In the genomic region with DNA sequence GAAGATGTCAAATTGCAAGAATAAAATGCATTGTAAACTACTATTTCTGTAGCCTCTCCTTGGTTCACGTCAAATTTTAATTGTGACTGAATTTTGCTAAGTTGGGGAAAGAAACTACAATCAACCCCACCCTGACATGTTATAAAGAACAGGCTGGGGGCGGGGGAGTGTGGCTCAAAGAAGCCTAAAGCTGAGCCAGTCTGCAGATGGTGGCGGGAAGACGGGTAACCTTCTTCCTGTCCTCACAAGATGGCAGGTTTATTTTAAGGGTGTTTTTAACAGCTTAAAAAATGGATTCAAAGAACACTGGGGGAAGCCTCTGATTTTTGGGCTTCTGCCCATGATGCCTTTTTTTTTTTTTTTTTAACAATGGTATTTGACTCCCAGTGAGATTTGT, we compare ENCODE assay signal across 19 cellular contexts.
DNase-seq lines count a peak whose midpoint lies in the region; TF ChIP-seq lines count a peak whose summit lies in the region.
"Had no signal": no experiment of that assay in that cellular context is flagged by ENCODE, and none has a peak within 500 bp of the region (broad histone marks: within the 10 kb centered on the region; RNA-seq: fewer than 3 reads in every experiment).

No MANE protein-coding gene starts in this region.

- no peaks in the 10 kb centered on the region for H4K20me1 ChIP-seq in DOHH2 (ENCODE audit: control insufficient read depth, insufficient read depth, low read depth, low read length)
- H4K20me1 ChIP-seq in neural progenitor cell (ENCODE audit: low read depth), result no peaks in the 10 kb centered on the region

- peak; percentile 12 for DNase-seq in activated CD4-positive, alpha-beta memory T cell treated with anti-CD3 and anti-CD28 coated beads for 36 hours
- DNase-seq in activated CD4-positive, alpha-beta memory T cell treated with anti-CD3 and anti-CD28 coated beads, Interleukin-2, amount 10 ng/mL, durations not matched to agents 7 days and 5 days, result no peak
- DNase-seq in WERI-Rb-1 (peak; percentile 87), neural progenitor cell (ENCODE audit: low spot score) (no peak), esophagus squamous epithelium (lab: John Stamatoyannopoulos, UW) (no peak), COLO668 (lab: John Stamatoyannopoulos, UW; ENCODE audit: unreplicated experiment) (no peak), NOMO-1 treated with DMSO at 0.1 percent for 48 hours (lab: John Stamatoyannopoulos, UW; ENCODE audit: unreplicated experiment) (no peak)
- DNase-seq: activated B cell treated with CpG ODN at 0.5 μM for 24 hours; DMS79 treated with DMSO at 0.1 percent for 48 hours; effector memory CD4-positive, alpha-beta T cell; H9; head of caudate nucleus; NCI-H1694; NCI-H226 had no signal

- WGBS in esophagus squamous epithelium, 2 donors, result 70 to 71% methylated on average over 4 of the region's 4 CpGs

- H3K27me3 ChIP-seq in DOHH2 (ENCODE audit: control insufficient read depth, low read length), result peaks cover 3% of the 10 kb centered on the region; the same call in 1 of the 2 replicates
- no peaks in the 10 kb centered on the region for H3K27me3 ChIP-seq in WERI-Rb-1 (ENCODE audit: insufficient read depth, low read depth, severe bottlenecking)
- H3K27me3 ChIP-seq in neural progenitor cell, result no peaks in the 10 kb centered on the region
- H3K27me3 ChIP-seq in esophagus squamous epithelium, result peaks cover 0 to 4% (median 0%) of the 10 kb centered on the region in 4 donors

- H3K4me2 ChIP-seq in DOHH2 (ENCODE audit: low read length) (peak overlapping the region; percentile 40; the same call in 1 of the 2 replicates), neural progenitor cell (no peak overlapping the region)

- no peaks in the 10 kb centered on the region for H3K9me2 ChIP-seq in DOHH2 (replicated peaks; ENCODE audit: control insufficient read depth, low read length)

- H3K27ac ChIP-seq in DOHH2 (ENCODE audit: low read depth, low read length) (no peak overlapping the region), WERI-Rb-1 (peak overlapping the region; percentile 95), neural progenitor cell (no peak overlapping the region), esophagus squamous epithelium (no peak overlapping the region)

- POLR2A ChIA-PET in activated CD4-positive, alpha-beta memory T cell treated with anti-CD3 and anti-CD28 coated beads for 36 hours (lab: Charles Lee), result interaction anchor here (0.6 kb wide), 1 partner anchor 268 kb away, joined by 3 read pairs; no protein-coding TSS in a partner anchor
- POLR2A ChIA-PET in activated CD4-positive, alpha-beta memory T cell treated with anti-CD3 and anti-CD28 coated beads, Interleukin-2, amount 10 ng/mL, durations not matched to agents 7 days and 5 days (lab: Charles Lee), result interaction anchor here (1.6 kb wide), 1 partner anchor 16 kb away, joined by 6 read pairs; no protein-coding TSS in a partner anchor

- no peaks in the 10 kb centered on the region for H3K9me3 Mint-ChIP-seq in activated CD4-positive, alpha-beta memory T cell treated with anti-CD3 and anti-CD28 coated beads for 36 hours
- no peaks in the 10 kb centered on the region for H3K9me3 Mint-ChIP-seq in activated CD4-positive, alpha-beta memory T cell treated with anti-CD3 and anti-CD28 coated beads, Interleukin-2, amount 10 ng/mL, durations not matched to agents 7 days and 5 days
- no peaks in the 10 kb centered on the region for H3K9me3 Mint-ChIP-seq in neural progenitor cell
- H3K9me3 Mint-ChIP-seq: activated B cell treated with CpG ODN at 0.5 μM for 24 hours; CD8-positive, alpha-beta memory T cell; H9; stimulated activated memory B cell treated with anti-CD40 and anti-IgM and Interleukin-4, amounts not matched to agents 10 μg/mL and 1 μg/mL and 100 μg/mL, for 72 hours; type B pancreatic cell had no signal

- H3K4me1 Mint-ChIP-seq in activated CD4-positive, alpha-beta memory T cell treated with anti-CD3 and anti-CD28 coated beads for 36 hours (ENCODE audit: low read depth), result peaks cover 15% of the 10 kb centered on the region
- peaks cover 16% of the 10 kb centered on the region for H3K4me1 Mint-ChIP-seq in activated CD4-positive, alpha-beta memory T cell treated with anti-CD3 and anti-CD28 coated beads, Interleukin-2, amount 10 ng/mL, durations not matched to agents 7 days and 5 days
- H3K4me1 Mint-ChIP-seq in neural progenitor cell, result peaks cover 29% of the 10 kb centered on the region

- CTCF ChIA-PET in activated CD4-positive, alpha-beta memory T cell treated with anti-CD3 and anti-CD28 coated beads for 36 hours (lab: Charles Lee), result interaction anchor here (0.9 to 1.7 kb wide), 3 partner anchors 51 to 225 kb away, joined by 3 to 5 read pairs (median 4); no protein-coding TSS in a partner anchor
- CTCF ChIA-PET in activated CD4-positive, alpha-beta memory T cell treated with anti-CD3 and anti-CD28 coated beads, Interleukin-2, amount 10 ng/mL, durations not matched to agents 7 days and 5 days (lab: Charles Lee), result interaction anchor here (1.2 kb wide), 1 partner anchor 97 kb away, joined by 8 read pairs; no protein-coding TSS in a partner anchor

- no peak overlapping the region for H3K9ac ChIP-seq in neural progenitor cell

- H3K27ac Mint-ChIP-seq in activated CD4-positive, alpha-beta memory T cell treated with anti-CD3 and anti-CD28 coated beads for 36 hours, result no peak overlapping the region
- H3K27ac Mint-ChIP-seq in activated CD4-positive, alpha-beta memory T cell treated with anti-CD3 and anti-CD28 coated beads, Interleukin-2, amount 10 ng/mL, durations not matched to agents 7 days and 5 days, result no peak overlapping the region
- H3K27ac Mint-ChIP-seq in neural progenitor cell, result peak overlapping the region; percentile 9
- H3K27ac Mint-ChIP-seq: activated B cell treated with CpG ODN at 0.5 μM for 24 hours; stimulated activated memory B cell treated with anti-CD40 and anti-IgM and Interleukin-4, amounts not matched to agents 10 μg/mL and 1 μg/mL and 100 μg/mL, for 72 hours; type B pancreatic cell had no signal

- H3F3A ChIP-seq in DOHH2 (ENCODE audit: control insufficient read depth, insufficient read depth), result no peaks in the 10 kb centered on the region; the same call in 1 of the 2 replicates
- peaks cover 10% of the 10 kb centered on the region for H3F3A ChIP-seq in neural progenitor cell (ENCODE audit: low read depth)

- intact Hi-C loops in activated CD4-positive, alpha-beta memory T cell treated with anti-CD3 and anti-CD28 coated beads for 36 hours (cut with micrococcal nuclease), result loop anchor here (5.0 to 10.0 kb wide), 2 partner anchors 51 to 817 kb away; partner anchors contain the start of gene TPM2
- intact Hi-C loops in esophagus squamous epithelium (cut with DNase I), result no loop called here

- no peak for TF ChIP-seq CTCF in DOHH2 (IDR thresholded peaks at IDR 0.05; ENCODE audit: low read depth, low read length, poor library complexity, severe bottlenecking)
- no peak for TF ChIP-seq CTCF in WERI-Rb-1 (IDR thresholded peaks at IDR 0.05; ENCODE audit: low read depth, low read length)
- no peak for TF ChIP-seq CTCF in neural progenitor cell (IDR thresholded peaks at IDR 0.05)
- TF ChIP-seq CTCF in esophagus squamous epithelium (IDR thresholded peaks at IDR 0.05), result no peak

- no peak overlapping the region; the same call in 1 of the 2 replicates for H3K4me3 ChIP-seq in DOHH2 (ENCODE audit: low read length)
- no peak overlapping the region; the same call in 1 of the 2 replicates for H3K4me3 ChIP-seq in WERI-Rb-1 (ENCODE audit: low read depth, low read length)
- H3K4me3 ChIP-seq in neural progenitor cell, result no peak overlapping the region
- H3K4me3 ChIP-seq in esophagus squamous epithelium, result no peak overlapping the region
- H3K4me3 ChIP-seq: lung had no signal

- no peak for TF ChIP-seq POLR2A in esophagus squamous epithelium (IDR thresholded peaks at IDR 0.05)

- H2AFZ ChIP-seq in neural progenitor cell (replicated peaks), result no peak overlapping the region

- H3K4me1 ChIP-seq in DOHH2 (ENCODE audit: control insufficient read depth, low read length) (peaks cover 29% of the 10 kb centered on the region), neural progenitor cell (peaks cover 19% of the 10 kb centered on the region), esophagus squamous epithelium (no peaks in the 10 kb centered on the region)

- H3K79me2 ChIP-seq in DOHH2 (ENCODE audit: control insufficient read depth, low read length), result no peaks in the 10 kb centered on the region
- H3K79me2 ChIP-seq in neural progenitor cell (ENCODE audit: low read depth), result no peaks in the 10 kb centered on the region

- no peaks in the 10 kb centered on the region for H3K36me3 Mint-ChIP-seq in activated CD4-positive, alpha-beta memory T cell treated with anti-CD3 and anti-CD28 coated beads for 36 hours
- H3K36me3 Mint-ChIP-seq in activated CD4-positive, alpha-beta memory T cell treated with anti-CD3 and anti-CD28 coated beads, Interleukin-2, amount 10 ng/mL, durations not matched to agents 7 days and 5 days (ENCODE audit: low read depth), result no peaks in the 10 kb centered on the region
- no peaks in the 10 kb centered on the region for H3K36me3 Mint-ChIP-seq in neural progenitor cell
- H3K36me3 Mint-ChIP-seq: stimulated activated memory B cell treated with anti-CD40 and anti-IgM and Interleukin-4, amounts not matched to agents 10 μg/mL and 1 μg/mL and 100 μg/mL, for 72 hours; type B pancreatic cell had no signal

- H3K27me3 Mint-ChIP-seq in activated CD4-positive, alpha-beta memory T cell treated with anti-CD3 and anti-CD28 coated beads for 36 hours, result no peaks in the 10 kb centered on the region
- peaks cover 8% of the 10 kb centered on the region for H3K27me3 Mint-ChIP-seq in activated CD4-positive, alpha-beta memory T cell treated with anti-CD3 and anti-CD28 coated beads, Interleukin-2, amount 10 ng/mL, durations not matched to agents 7 days and 5 days
- H3K27me3 Mint-ChIP-seq in neural progenitor cell (ENCODE audit: insufficient read depth, low read depth), result peaks cover 3% of the 10 kb centered on the region
- H3K27me3 Mint-ChIP-seq: stimulated activated memory B cell treated with anti-CD40 and anti-IgM and Interleukin-4, amounts not matched to agents 10 μg/mL and 1 μg/mL and 100 μg/mL, for 72 hours; type B pancreatic cell had no signal

- no peak overlapping the region for H3K4me3 Mint-ChIP-seq in activated CD4-positive, alpha-beta memory T cell treated with anti-CD3 and anti-CD28 coated beads for 36 hours
- H3K4me3 Mint-ChIP-seq in activated CD4-positive, alpha-beta memory T cell treated with anti-CD3 and anti-CD28 coated beads, Interleukin-2, amount 10 ng/mL, durations not matched to agents 7 days and 5 days, result no peak overlapping the region
- H3K4me3 Mint-ChIP-seq in neural progenitor cell, result no peak overlapping the region
- H3K4me3 Mint-ChIP-seq: activated B cell treated with CpG ODN at 0.5 μM for 24 hours; H9; stimulated activated memory B cell treated with anti-CD40 and anti-IgM and Interleukin-4, amounts not matched to agents 10 μg/mL and 1 μg/mL and 100 μg/mL, for 72 hours; type B pancreatic cell had no signal

- H3K36me3 ChIP-seq in DOHH2 (ENCODE audit: control insufficient read depth, low read length), result no peaks in the 10 kb centered on the region
- H3K36me3 ChIP-seq in WERI-Rb-1, result no peaks in the 10 kb centered on the region
- no peaks in the 10 kb centered on the region for H3K36me3 ChIP-seq in neural progenitor cell
- H3K36me3 ChIP-seq in esophagus squamous epithelium, result no peaks in the 10 kb centered on the region

- H3K9me3 ChIP-seq in DOHH2 (ENCODE audit: control insufficient read depth, insufficient read depth, low read length), result no peaks in the 10 kb centered on the region
- H3K9me3 ChIP-seq in WERI-Rb-1 (ENCODE audit: severe bottlenecking), result no peaks in the 10 kb centered on the region
- H3K9me3 ChIP-seq in neural progenitor cell (ENCODE audit: low read depth), result no peaks in the 10 kb centered on the region
- H3K9me3 ChIP-seq in esophagus squamous epithelium, result no peaks in the 10 kb centered on the region

Comparison
In these comparisons a context has a peak if more than half of its experiments do, and no peak if none do; other contexts are left out.
1. DNase-seq: peak in activated CD4-positive, alpha-beta memory T cell treated with anti-CD3 and anti-CD28 coated beads for 36 hours (single experiment) and WERI-Rb-1 (single experiment); none in activated CD4-positive, alpha-beta memory T cell treated with anti-CD3 and anti-CD28 coated beads, Interleukin-2, amount 10 ng/mL, durations not matched to agents 7 days and 5 days (single experiment), neural progenitor cell (single experiment), esophagus squamous epithelium (single experiment), COLO668 (single experiment) and NOMO-1 treated with DMSO at 0.1 percent for 48 hours (single experiment).